8 cellular contexts compared by ENCODE assay signal in genomic region chr13:52158629-52159158, GRCh38. TPM values are rescaled to one million over a fixed set of nuclear protein-coding genes. Genes with fewer than 3 reads are reported as not detected.
A peak's percentile ranks its signal among the peaks of the same experiment; 100 is the strongest.
DNase-seq lines count a peak whose midpoint lies in the region; ATAC-seq and TF ChIP-seq lines count a peak whose summit lies in the region.

No MANE protein-coding gene starts in this region.

- peak; percentile 21 for ATAC-seq in GM21737 (IDR thresholded peaks at IDR 0.05; ENCODE audit: unreplicated experiment)
- no peak for ATAC-seq in HG03378 (IDR thresholded peaks at IDR 0.05; ENCODE audit: unreplicated experiment)
- ATAC-seq in GM18519 (IDR thresholded peaks at IDR 0.05; ENCODE audit: low FRiP score, unreplicated experiment): no peak

- H3K4me3 ChIP-seq in choroid plexus epithelial cell (ENCODE audit: low read depth, low read length) (peak overlapping the region; percentile 83), suprapubic skin (peak overlapping the region; percentile 99)

- DNase-seq in EH (ENCODE audit: low read depth) (peak; percentile 55), NCI-H748 (lab: John Stamatoyannopoulos, UW; ENCODE audit: unreplicated experiment) (peak; percentile 54), choroid plexus epithelial cell (ENCODE audit: low read depth) (peak; percentile 42), left kidney (ENCODE audit: low read depth, low spot score) (peak; percentile 75), suprapubic skin (ENCODE audit: low spot score in 2 of 2) (peak in 1 of 2 donors; percentile 81)

- 11% methylated on average over 17 of the region's 17 CpGs for WGBS in suprapubic skin

- TF ChIP-seq CTCF in choroid plexus epithelial cell (conservative IDR thresholded peaks at IDR 0.05; ENCODE audit: low read depth, low read length) (no peak), suprapubic skin (IDR thresholded peaks at IDR 0.05) (no peak)

- H3K36me3 ChIP-seq in suprapubic skin: peaks cover 5% of the 10 kb centered on the region

- peak overlapping the region; percentile 90 for H3K27ac ChIP-seq in suprapubic skin

- peaks cover 19% of the 10 kb centered on the region for H3K4me1 ChIP-seq in suprapubic skin

- no peak for TF ChIP-seq EP300 in suprapubic skin (IDR thresholded peaks at IDR 0.05)

- TF ChIP-seq POLR2A in suprapubic skin (IDR thresholded peaks at IDR 0.05): no peak

- no peaks in the 10 kb centered on the region for H3K9me3 ChIP-seq in suprapubic skin

- no peaks in the 10 kb centered on the region for H3K27me3 ChIP-seq in suprapubic skin

RNA-seq across cellular contexts. Expression of gene NEK3, which starts 0.7 kb away (rescaled TPM):
- total RNA-seq in suprapubic skin: 10 to 100 TPM in 2 of 4 donors, 1 to 10 TPM in 2; 6.9 to 20.4 (median 9.9) TPM

RNA-seq across cellular contexts. Expression of gene NEK5, which starts 29.8 kb away (rescaled TPM):
- under 1 TPM in 3 of 4 donors, not detected in 1; 0.38 to 0.51 (median 0.42) TPM for total RNA-seq in suprapubic skin
